ENCODE assay signal across 32 cellular contexts in genomic region chr2:200421270-200421669, GRCh38.
"Had no signal": no experiment of that assay in that cellular context is flagged by ENCODE, and none has a peak within 500 bp of the region (broad histone marks: within the 10 kb centered on the region; RNA-seq: fewer than 3 reads in every experiment).

No MANE protein-coding gene starts in this region.

- H3K4me1 Mint-ChIP-seq: activated naive CD8-positive, alpha-beta T cell treated with anti-CD3 and anti-CD28 coated beads for 36 hours; central memory CD8-positive, alpha-beta T cell had no signal

- H3K27me3 Mint-ChIP-seq: activated CD4-positive, alpha-beta memory T cell treated with anti-CD3 and anti-CD28 coated beads, Interleukin-2, amount 10 ng/mL, durations not matched to agents 7 days and 5 days; activated CD8-positive, alpha-beta memory T cell treated with anti-CD3 and anti-CD28 coated beads, Interleukin-2, amount 10 ng/mL, durations not matched to agents 7 days and 5 days; activated naive CD8-positive, alpha-beta T cell treated with anti-CD3 and anti-CD28 coated beads for 36 hours; central memory CD8-positive, alpha-beta T cell had no signal

- H3K4me3 ChIP-seq: cardiac muscle cell, PC-9 had no signal

- H2AFZ ChIP-seq: PC-9 had no signal

- H3K36me3 Mint-ChIP-seq: activated naive CD8-positive, alpha-beta T cell treated with anti-CD3 and anti-CD28 coated beads for 36 hours had no signal

- H3K4me3 Mint-ChIP-seq: activated CD4-positive, alpha-beta memory T cell treated with anti-CD3 and anti-CD28 coated beads, Interleukin-2, amount 10 ng/mL, durations not matched to agents 7 days and 5 days; activated CD8-positive, alpha-beta memory T cell treated with anti-CD3 and anti-CD28 coated beads, Interleukin-2, amount 10 ng/mL, durations not matched to agents 7 days and 5 days; activated naive CD8-positive, alpha-beta T cell treated with anti-CD3 and anti-CD28 coated beads for 36 hours; central memory CD8-positive, alpha-beta T cell had no signal

- H3K9me3 Mint-ChIP-seq: activated CD4-positive, alpha-beta memory T cell treated with anti-CD3 and anti-CD28 coated beads, Interleukin-2, amount 10 ng/mL, durations not matched to agents 7 days and 5 days; activated naive CD8-positive, alpha-beta T cell treated with anti-CD3 and anti-CD28 coated beads for 36 hours; central memory CD8-positive, alpha-beta T cell had no signal

- H3K9ac ChIP-seq: KMS-11 had no signal

- H3K27me3 ChIP-seq: cardiac muscle cell had no signal

- H3K27ac ChIP-seq: cardiac muscle cell, KMS-11, PC-9 had no signal

- ATAC-seq: activated CD4-positive, CD25-positive, alpha-beta regulatory T cell treated with anti-CD3 and anti-CD28 coated beads, Interleukin-2, amount 50 U/mL, for 24 hours; activated CD8-positive, alpha-beta memory T cell treated with anti-CD3 and anti-CD28 coated beads, Interleukin-2, amount 10 ng/mL, durations not matched to agents 7 days and 5 days had no signal

- H3K4me2 ChIP-seq: KMS-11, PC-9 had no signal

- H3K27ac Mint-ChIP-seq: activated CD4-positive, alpha-beta memory T cell treated with anti-CD3 and anti-CD28 coated beads, Interleukin-2, amount 10 ng/mL, durations not matched to agents 7 days and 5 days; activated CD8-positive, alpha-beta memory T cell treated with anti-CD3 and anti-CD28 coated beads, Interleukin-2, amount 10 ng/mL, durations not matched to agents 7 days and 5 days; activated naive CD8-positive, alpha-beta T cell treated with anti-CD3 and anti-CD28 coated beads for 36 hours had no signal

- DNase-seq: activated CD4-positive, alpha-beta memory T cell treated with anti-CD3 and anti-CD28 coated beads, Interleukin-2, amount 10 ng/mL, durations not matched to agents 7 days and 5 days; activated CD4-positive, alpha-beta T cell treated with anti-CD3 and anti-CD28 coated beads for 4 hours; activated CD8-positive, alpha-beta memory T cell treated with anti-CD3 and anti-CD28 coated beads for 24 hours; activated CD8-positive, alpha-beta memory T cell treated with anti-CD3 and anti-CD28 coated beads, Interleukin-2, amount 10 ng/mL, durations not matched to agents 7 days and 5 days; activated CD8-positive, alpha-beta memory T cell treated with anti-CD3 and anti-CD28 coated beads, Interleukin-2, amount 50 U/mL, for 48 hours; activated effector memory CD4-positive, alpha-beta T cell treated with anti-CD3 and anti-CD28 coated beads, Interleukin-2, amount 50 U/mL, for 16 hours; activated naive CD4-positive, alpha-beta T cell; activated naive CD4-positive, alpha-beta T cell treated with anti-CD3 and anti-CD28 coated beads, Interleukin-2, amount 50 U/mL, for 16 hours; activated naive CD8-positive, alpha-beta T cell treated with anti-CD3 and anti-CD28 coated beads for 36 hours; activated T-cell treated with anti-CD3 and anti-CD28 coated beads, Interleukin-2, amount 50 U/mL, for 48 hours; amniotic stem cell; aorta; NCI-H1092 treated with DMSO at 0.1 percent for 48 hours; NCI-H1417; NCI-H146; NCI-H187; NCI-H2081; NCI-H2171 treated with DMSO at 0.1 percent for 48 hours; NCI-H2227 treated with DMSO at 0.1 percent for 48 hours; NCI-H446; NCI-H510A treated with DMSO at 0.1 percent for 48 hours; NCI-H526 treated with DMSO at 0.1 percent for 48 hours; NCI-H82; NK-92 treated with Interleukin-12 subunit alpha and Interleukin-12 subunit beta, amount 100 ng/mL, for 24 hours; PC-9; Right ventricle myocardium superior; SW 1271; T1000 had no signal
